Comparison of ENCODE assay signal across 8 cellular contexts in genomic region chr1:145963218-145964019, GRCh38. TPM values are rescaled to one million over a fixed set of nuclear protein-coding genes. Genes with fewer than 3 reads are reported as not detected.
DNase-seq lines count a peak whose midpoint lies in the region; ATAC-seq and TF ChIP-seq lines count a peak whose summit lies in the region.

No MANE protein-coding gene starts in this region.

- peak overlapping the region; percentile 39 to 71 (median 64) for H3K4me3 ChIP-seq in Peyer's patch

- H3K36me3 Mint-ChIP-seq in activated CD4-positive, alpha-beta T cell treated with anti-CD3 and anti-CD28 coated beads for 36 hours (ENCODE audit: low read depth), result peaks cover 20% of the 10 kb centered on the region
- H3K36me3 Mint-ChIP-seq in neural crest cell (ENCODE audit: low read depth), result peaks cover 6% of the 10 kb centered on the region

- H3K9me3 ChIP-seq in Peyer's patch, result peaks cover 0 to 4% (median 0%) of the 10 kb centered on the region in 4 donors

- H3K4me1 ChIP-seq in Peyer's patch, result peaks cover 8 to 49% (median 11%) of the 10 kb centered on the region in 4 donors

- DNase-seq in activated CD4-positive, alpha-beta T cell treated with anti-CD3 and anti-CD28 coated beads for 36 hours, result no peak
- DNase-seq in activated CD4-positive, alpha-beta T cell treated with anti-CD3 and anti-CD28 coated beads for 1 hour, result no peak
- DNase-seq in Peyer's patch (no peak), dermis blood vessel endothelial cell (peak; percentile 33), neural crest cell (ENCODE audit: low read depth, low spot score) (no peak)
- no peak for DNase-seq in NK-92 treated with Interleukin-12 subunit alpha and Interleukin-12 subunit beta, amount 100 ng/mL, for 24 hours (lab: John Stamatoyannopoulos, UW)

- no peaks in the 10 kb centered on the region for H3K27me3 ChIP-seq in Peyer's patch

- ATAC-seq in activated CD4-positive, alpha-beta T cell treated with anti-CD3 and anti-CD28 coated beads for 36 hours, result no peak
- ATAC-seq in HG02571 (IDR thresholded peaks at IDR 0.05; ENCODE audit: unreplicated experiment) (no peak), HG03039 (IDR thresholded peaks at IDR 0.05; ENCODE audit: unreplicated experiment) (no peak)

- no peak for TF ChIP-seq POLR2A in Peyer's patch (IDR thresholded peaks at IDR 0.05)

- H3K4me1 Mint-ChIP-seq in activated CD4-positive, alpha-beta T cell treated with anti-CD3 and anti-CD28 coated beads for 36 hours, result peaks cover 39% of the 10 kb centered on the region
- peaks cover 50% of the 10 kb centered on the region for H3K4me1 Mint-ChIP-seq in neural crest cell

- peak overlapping the region; percentile 85 for H3K4me3 Mint-ChIP-seq in activated CD4-positive, alpha-beta T cell treated with anti-CD3 and anti-CD28 coated beads for 36 hours
- peak overlapping the region; percentile 97 for H3K4me3 Mint-ChIP-seq in neural crest cell

- CTCF ChIA-PET in activated CD4-positive, alpha-beta T cell treated with anti-CD3 and anti-CD28 coated beads for 36 hours (lab: Charles Lee), result interaction anchor here (0.6 to 6.1 kb wide), 20 partner anchors 10 to 118 kb away, joined by 3 to 46 read pairs (median 5); partner anchors contain the start of genes NUDT17, RBM8A and TXNIP

- no peak for TF ChIP-seq CTCF in Peyer's patch (IDR thresholded peaks at IDR 0.05)
- TF ChIP-seq CTCF in neural crest cell (conservative IDR thresholded peaks at IDR 0.05), result no peak

- H3K27me3 Mint-ChIP-seq in activated CD4-positive, alpha-beta T cell treated with anti-CD3 and anti-CD28 coated beads for 36 hours, result no peaks in the 10 kb centered on the region
- H3K27me3 Mint-ChIP-seq in neural crest cell (ENCODE audit: low read depth), result peaks cover 44% of the 10 kb centered on the region

- peak overlapping the region; percentile 71 to 98 (median 85) for H3K27ac ChIP-seq in Peyer's patch

- H3K36me3 ChIP-seq in Peyer's patch, result no peaks in the 10 kb centered on the region

- peaks cover 10% of the 10 kb centered on the region for H3K9me3 Mint-ChIP-seq in activated CD4-positive, alpha-beta T cell treated with anti-CD3 and anti-CD28 coated beads for 36 hours (ENCODE audit: low read depth)
- peaks cover 4% of the 10 kb centered on the region for H3K9me3 Mint-ChIP-seq in neural crest cell

- peak overlapping the region; percentile 87 for H3K27ac Mint-ChIP-seq in activated CD4-positive, alpha-beta T cell treated with anti-CD3 and anti-CD28 coated beads for 36 hours
- no peak overlapping the region for H3K27ac Mint-ChIP-seq in neural crest cell (ENCODE audit: unreplicated experiment)

- intact Hi-C loops in activated CD4-positive, alpha-beta T cell treated with anti-CD3 and anti-CD28 coated beads for 36 hours (cut with DNase I, micrococcal nuclease), result loop anchor here (1.0 to 5.0 kb wide), 11 partner anchors 7 to 104 kb away; partner anchors contain the start of genes PIAS3 (in 2 of the 2), RBM8A (in 2 of the 2), PEX11B (in 1 of the 2) and TXNIP (in 1 of the 2)

- POLR2A ChIA-PET in activated CD4-positive, alpha-beta T cell treated with anti-CD3 and anti-CD28 coated beads for 36 hours (lab: Charles Lee), result interaction anchor here (0.6 to 4.7 kb wide), 13 partner anchors 10 to 136 kb away, joined by 3 to 38 read pairs (median 5); partner anchors contain the start of genes NUDT17, PIAS3, RBM8A and TXNIP

RNA-seq across cellular contexts. Expression of gene ANKRD34A, which starts 1.0 kb away (rescaled TPM):
- 1 to 10 TPM; 5.8 to 6.1 TPM for total RNA-seq in activated CD4-positive, alpha-beta T cell treated with anti-CD3 and anti-CD28 coated beads for 36 hours
- total RNA-seq in Peyer's patch (1 to 10 TPM in 1 of 4 donors, under 1 TPM in 1, not detected in 2; 0.54 to 3.7 TPM), dermis blood vessel endothelial cell (under 0.01 TPM in 2 replicates), neural crest cell (0.49 and 1.2 TPM in 2 replicates)

RNA-seq across cellular contexts. Expression of gene POLR3GL, which starts 1.1 kb away (rescaled TPM):
- 10 to 100 TPM; 19.3 to 22.4 TPM for total RNA-seq in activated CD4-positive, alpha-beta T cell treated with anti-CD3 and anti-CD28 coated beads for 36 hours
- total RNA-seq in Peyer's patch (10 to 100 TPM in 3 of 4 donors, 1 to 10 TPM in 1; 8.7 to 25.6 (median 12.5) TPM), dermis blood vessel endothelial cell (17.1 and 17.2 TPM in 2 replicates), neural crest cell (14.6 and 15.5 TPM in 2 replicates)

RNA-seq across cellular contexts. Expression of gene LIX1L, which starts 5.6 kb away (rescaled TPM):
- 10 to 100 TPM; 44.9 to 49.4 TPM for total RNA-seq in activated CD4-positive, alpha-beta T cell treated with anti-CD3 and anti-CD28 coated beads for 36 hours
- 10 to 100 TPM in 1 of 4 donors, 1 to 10 TPM in 3; 3.7 to 10.7 (median 4.5) TPM for total RNA-seq in Peyer's patch
- 21.1 and 29.7 TPM in 2 replicates for total RNA-seq in dermis blood vessel endothelial cell
- total RNA-seq in neural crest cell, result 36.0 and 37.5 TPM in 2 replicates

RNA-seq across cellular contexts. Expression of gene TXNIP, which starts 33.0 kb away (rescaled TPM):
- total RNA-seq in activated CD4-positive, alpha-beta T cell treated with anti-CD3 and anti-CD28 coated beads for 36 hours, result 100 to 1,000 TPM; 112 TPM
- total RNA-seq in Peyer's patch, result 1,000 to 10,000 TPM in 2 of 4 donors, 100 to 1,000 TPM in 2; 313 to 1,366 (median 694) TPM
- 108 and 151 TPM in 2 replicates for total RNA-seq in dermis blood vessel endothelial cell
- total RNA-seq in neural crest cell, result 83.5 and 90.8 TPM in 2 replicates

RNA-seq across cellular contexts. Expression of gene RBM8A, which starts 36.1 kb away (rescaled TPM):
- 100 to 1,000 TPM; 293 to 330 TPM for total RNA-seq in activated CD4-positive, alpha-beta T cell treated with anti-CD3 and anti-CD28 coated beads for 36 hours
- total RNA-seq in Peyer's patch, result 100 to 1,000 TPM in 1 of 4 donors, 10 to 100 TPM in 3; 47.6 to 105 (median 57.0) TPM
- total RNA-seq in dermis blood vessel endothelial cell, result 187 and 192 TPM in 2 replicates
- total RNA-seq in neural crest cell, result 273 and 285 TPM in 2 replicates
